Comparison of ENCODE assay signal across 8 cellular contexts in genomic region chr2:27356056-27356381, GRCh38. TPM values are rescaled to one million over a fixed set of nuclear protein-coding genes. Genes with fewer than 3 reads are reported as not detected.
DNase-seq lines count a peak whose midpoint lies in the region; TF ChIP-seq lines count a peak whose summit lies in the region.

No MANE protein-coding gene starts in this region.

- no peaks in the 10 kb centered on the region for H3K9me3 ChIP-seq in neuron (ENCODE audit: low read length)

- H2AFZ ChIP-seq in neuron (ENCODE audit: low read depth, low read length) = peak overlapping the region; percentile 24

- TF ChIP-seq CTCF in VCaP (conservative IDR thresholded peaks at IDR 0.05) = no peak
- TF ChIP-seq CTCF in fibroblast of pulmonary artery (IDR thresholded peaks at IDR 0.05; ENCODE audit: low read length, missing control alignments) = no peak

- no peaks in the 10 kb centered on the region for H3K36me3 ChIP-seq in neuron (ENCODE audit: insufficient read depth, low read length)

- peak overlapping the region; percentile 95 for H3K27ac ChIP-seq in VCaP

- H3K27me3 ChIP-seq in neuron (ENCODE audit: insufficient read depth, low read length) = no peaks in the 10 kb centered on the region

- DNase-seq in activated T-cell treated with anti-CD3 and anti-CD28 coated beads for 24 hours (ENCODE audit: low read depth) = peak; percentile 41
- no peak for DNase-seq in activated T-cell treated with anti-CD3 and anti-CD28 coated beads, Interleukin-2, amount 50 U/mL, for 1 hour
- DNase-seq in HCEC 1CT = peak; percentile 54
- peak; percentile 78 for DNase-seq in LoVo (ENCODE audit: low spot score)
- peak; percentile 61 for DNase-seq in fibroblast of pulmonary artery (ENCODE audit: low read depth)
- no peak for DNase-seq in HT-29 (ENCODE audit: low spot score)

- H3K4me1 ChIP-seq in neuron (ENCODE audit: insufficient read depth, low read length) = peaks cover 9% of the 10 kb centered on the region

- H3K4me3 ChIP-seq in fibroblast of pulmonary artery (replicated peaks; ENCODE audit: low read depth, low read length) = peak overlapping the region; percentile 83
- peak overlapping the region; percentile 84 for H3K4me3 ChIP-seq in neuron (ENCODE audit: low read length)

RNA-seq across cellular contexts. Expression of gene GTF3C2, which starts 0.5 kb away (rescaled TPM):
- 62.4 and 65.1 TPM in 2 replicates for total RNA-seq in HT-29 (2014; rRNA removed; shearing (Covaris generic))

RNA-seq across cellular contexts. Expression of gene EIF2B4, which starts 14.1 kb away (rescaled TPM):
- 26.6 and 31.9 TPM in 2 replicates for total RNA-seq in HT-29 (2014; rRNA removed; shearing (Covaris generic))

RNA-seq across cellular contexts. Expression of gene SNX17, which starts 14.4 kb away (rescaled TPM):
- total RNA-seq in HT-29 (2014; rRNA removed; shearing (Covaris generic)) = 72.8 and 79.9 TPM in 2 replicates

RNA-seq across cellular contexts. Expression of gene ZNF513, which starts 24.5 kb away (rescaled TPM):
- 16.0 and 20.4 TPM in 2 replicates for total RNA-seq in HT-29 (2014; rRNA removed; shearing (Covaris generic))

RNA-seq across cellular contexts. Expression of gene MPV17, which starts 33.1 kb away (rescaled TPM):
- total RNA-seq in HT-29 (2014; rRNA removed; shearing (Covaris generic)) = 37.3 and 40.5 TPM in 2 replicates

Comparison
In these comparisons a context has a peak if more than half of its experiments do, and no peak if none do; other contexts are left out.
1. DNase-seq: peak in activated T-cell treated with anti-CD3 and anti-CD28 coated beads for 24 hours (single experiment), HCEC 1CT (single experiment), LoVo (single experiment) and fibroblast of pulmonary artery (single experiment); none in activated T-cell treated with anti-CD3 and anti-CD28 coated beads, Interleukin-2, amount 50 U/mL, for 1 hour (single experiment) and HT-29 (single experiment).